In genomic region chrX:103687696-103688191, GRCh38 we compare ENCODE assay signal across 8 cellular contexts. TPM values are rescaled to one million over a fixed set of nuclear protein-coding genes. Genes with fewer than 3 reads are reported as not detected.
A peak's percentile ranks its signal among the peaks of the same experiment; 100 is the strongest.
DNase-seq lines count a peak whose midpoint lies in the region; ATAC-seq, FAIRE-seq and TF ChIP-seq lines count a peak whose summit lies in the region.

No MANE protein-coding gene starts in this region.

- peak overlapping the region; percentile 91 for H3K4me3 ChIP-seq in MM.1S (ENCODE audit: low read length)
- H3K4me3 ChIP-seq in SJSA1 = peak overlapping the region; percentile 68
- peak overlapping the region; percentile 18 to 47 (median 38) for H3K4me3 ChIP-seq in pancreas
- peak overlapping the region; percentile 38 for H3K4me3 ChIP-seq in urinary bladder (ENCODE audit: low read depth, low read length)

- no peaks in the 10 kb centered on the region for H3K9me2 ChIP-seq in MM.1S (replicated peaks; ENCODE audit: insufficient read depth, low read length)

- no peak overlapping the region for H3K27ac Mint-ChIP-seq in activated naive CD8-positive, alpha-beta T cell treated with anti-CD3 and anti-CD28 coated beads for 36 hours

- H2AFZ ChIP-seq in MM.1S (ENCODE audit: low read length) = peak overlapping the region; percentile 81

- TF ChIP-seq CTCF in MM.1S (IDR thresholded peaks at IDR 0.05; ENCODE audit: low read length) (peak; percentile 64), pancreas (IDR thresholded peaks at IDR 0.05) (peak in 1 of 4 donors; percentile 19)

- peaks cover 5% of the 10 kb centered on the region for H3K4me1 Mint-ChIP-seq in activated naive CD8-positive, alpha-beta T cell treated with anti-CD3 and anti-CD28 coated beads for 36 hours

- peak; percentile 75 for DNase-seq in DMS79 treated with DMSO at 0.1 percent for 48 hours (lab: John Stamatoyannopoulos, UW)
- DNase-seq in MM.1S = peak; percentile 74
- DNase-seq in SJSA1 (ENCODE audit: low read depth in 1 of 2, low spot score in 2 of 2) = peak; percentile 60 to 69
- peak; percentile 26 for DNase-seq in activated naive CD8-positive, alpha-beta T cell treated with anti-CD3 and anti-CD28 coated beads for 36 hours
- peak; percentile 51 for DNase-seq in Right ventricle myocardium superior
- peak in 5 of 6 donors; percentile 54 to 71 (median 63) for DNase-seq in pancreas

- H3K27me3 Mint-ChIP-seq in activated naive CD8-positive, alpha-beta T cell treated with anti-CD3 and anti-CD28 coated beads for 36 hours = no peaks in the 10 kb centered on the region

- H4K20me1 ChIP-seq in MM.1S (ENCODE audit: insufficient read depth, low read length) = no peaks in the 10 kb centered on the region

- no peaks in the 10 kb centered on the region for H3K27me3 ChIP-seq in MM.1S (replicated peaks; ENCODE audit: insufficient read depth, low read length)
- no peaks in the 10 kb centered on the region for H3K27me3 ChIP-seq in SJSA1 (replicated peaks)
- peaks cover 0 to 4% (median 0%) of the 10 kb centered on the region in 4 donors for H3K27me3 ChIP-seq in pancreas

- ATAC-seq in Right ventricle myocardium superior (ENCODE audit: poor library complexity) = peak; percentile 29
- ATAC-seq in pancreas = peak; percentile 36 to 51 (median 38)
- no peak for ATAC-seq in HG02759 (IDR thresholded peaks at IDR 0.05; ENCODE audit: unreplicated experiment)

- H3K79me2 ChIP-seq in MM.1S (ENCODE audit: low read length) = peaks cover 28% of the 10 kb centered on the region

- H3K9me3 ChIP-seq in MM.1S (replicated peaks; ENCODE audit: insufficient read depth, low read length) (no peaks in the 10 kb centered on the region), SJSA1 (replicated peaks) (no peaks in the 10 kb centered on the region), pancreas (peaks cover 0 to 3% (median 0%) of the 10 kb centered on the region in 4 donors)

- 0 out of 2 replicates have a peak, but pooled peaks cover 3% of the 10 kb centered on the region for H3K36me3 ChIP-seq in MM.1S (replicated peaks; ENCODE audit: insufficient read depth, low read length)
- H3K36me3 ChIP-seq in SJSA1 = peaks cover 32% of the 10 kb centered on the region
- H3K36me3 ChIP-seq in pancreas = peaks cover 0 to 6% (median 0%) of the 10 kb centered on the region in 3 donors
- H3K36me3 ChIP-seq in urinary bladder (ENCODE audit: insufficient read depth) = no peaks in the 10 kb centered on the region

- H3F3A ChIP-seq in MM.1S (ENCODE audit: insufficient read depth, low read length) = peaks cover 9% of the 10 kb centered on the region; the same call in 1 of the 2 replicates

- H3K4me1 ChIP-seq in MM.1S (ENCODE audit: low read length) = peaks cover 10% of the 10 kb centered on the region; the same call in 1 of the 2 replicates
- H3K4me1 ChIP-seq in SJSA1 (replicated peaks) = no peaks in the 10 kb centered on the region
- H3K4me1 ChIP-seq in pancreas = peaks cover 0 to 13% (median 11%) of the 10 kb centered on the region in 3 donors
- H3K4me1 ChIP-seq in urinary bladder (ENCODE audit: insufficient read depth) = no peaks in the 10 kb centered on the region

- 0 to 21% methylated on average over 16 of the region's 16 CpGs for WGBS in pancreas, 2 donors
- under 1% methylated on average over 16 of the region's 16 CpGs for WGBS in urinary bladder

- H3K9me3 Mint-ChIP-seq in activated naive CD8-positive, alpha-beta T cell treated with anti-CD3 and anti-CD28 coated beads for 36 hours = no peaks in the 10 kb centered on the region

- H3K9ac ChIP-seq in MM.1S (ENCODE audit: low read length) = peak overlapping the region; percentile 93

- peak overlapping the region; percentile 98 for H3K27ac ChIP-seq in MM.1S (ENCODE audit: low read length)
- H3K27ac ChIP-seq in SJSA1 = peak overlapping the region; percentile 94
- H3K27ac ChIP-seq in pancreas = peak overlapping the region; percentile 87 to 98 (median 94)
- peak overlapping the region; percentile 93 for H3K27ac ChIP-seq in urinary bladder (ENCODE audit: low read depth)

- H3K4me3 Mint-ChIP-seq in activated naive CD8-positive, alpha-beta T cell treated with anti-CD3 and anti-CD28 coated beads for 36 hours = no peak overlapping the region

- intact Hi-C loops in Right ventricle myocardium superior (cut with DNase I) (no loop called here), pancreas (cut with DNase I) (no loop called here)

- FAIRE-seq in pancreas (lab: Jason Lieb, UNC) = peak; percentile 37

- peak overlapping the region; percentile 67 for H3K4me2 ChIP-seq in MM.1S (ENCODE audit: low read depth, low read length)

- peaks cover 19% of the 10 kb centered on the region for H3K36me3 Mint-ChIP-seq in activated naive CD8-positive, alpha-beta T cell treated with anti-CD3 and anti-CD28 coated beads for 36 hours

RNA-seq across cellular contexts. Expression of gene MORF4L2, which starts 1.2 kb away (rescaled TPM):
- total RNA-seq in SJSA1 (2014; rRNA removed; shearing (Covaris generic)) = 806 and 914 TPM in 2 replicates
- 100 to 1,000 TPM; 249 to 257 TPM for total RNA-seq in activated naive CD8-positive, alpha-beta T cell treated with anti-CD3 and anti-CD28 coated beads for 36 hours
- 160 TPM for total RNA-seq in Right ventricle myocardium superior
- 100 to 1,000 TPM in 4 of 6 donors, 10 to 100 TPM in 2; 83.2 to 152 (median 125) TPM for total RNA-seq in pancreas
- 100 to 1,000 TPM; 108 to 191 TPM for polyA plus RNA-seq in pancreas
- total RNA-seq in urinary bladder = 347 TPM
- 484 TPM for polyA plus RNA-seq in urinary bladder

RNA-seq across cellular contexts. Expression of gene TMEM31, which starts 23.0 kb away (rescaled TPM):
- not detected in 2 replicates for total RNA-seq in SJSA1 (2014; rRNA removed; shearing (Covaris generic))
- total RNA-seq in activated naive CD8-positive, alpha-beta T cell treated with anti-CD3 and anti-CD28 coated beads for 36 hours = not detected
- total RNA-seq in Right ventricle myocardium superior (not detected), pancreas (not detected), urinary bladder (not detected)
- polyA plus RNA-seq in pancreas (under 1 TPM in 1 of 2 donors, not detected in 1; 0.35 TPM), urinary bladder (not detected)

RNA-seq across cellular contexts. Expression of gene TCEAL1, which starts 59.0 kb away (rescaled TPM):
- 21.5 and 42.7 TPM in 2 replicates for total RNA-seq in SJSA1 (2014; rRNA removed; shearing (Covaris generic))
- 1 to 10 TPM; 7.3 to 8.1 TPM for total RNA-seq in activated naive CD8-positive, alpha-beta T cell treated with anti-CD3 and anti-CD28 coated beads for 36 hours
- total RNA-seq in Right ventricle myocardium superior (19.2 TPM), pancreas (10 to 100 TPM in 2 of 6 donors, 1 to 10 TPM in 4; 5.9 to 14.1 (median 8.8) TPM), urinary bladder (48.1 TPM)
- polyA plus RNA-seq in pancreas (10 to 100 TPM; 14.9 to 31.9 TPM), urinary bladder (243 TPM)

Comparison
In these comparisons a context has a peak if more than half of its experiments do, and no peak if none do; other contexts are left out.
1. H3K4me3 ChIP-seq: peak in every context shown above with its lines; median percentile 91 in MM.1S; 68 in SJSA1; 38 in urinary bladder; 38 in pancreas.